Comparison of ENCODE assay signal across 8 cellular contexts in the genomic region with DNA sequence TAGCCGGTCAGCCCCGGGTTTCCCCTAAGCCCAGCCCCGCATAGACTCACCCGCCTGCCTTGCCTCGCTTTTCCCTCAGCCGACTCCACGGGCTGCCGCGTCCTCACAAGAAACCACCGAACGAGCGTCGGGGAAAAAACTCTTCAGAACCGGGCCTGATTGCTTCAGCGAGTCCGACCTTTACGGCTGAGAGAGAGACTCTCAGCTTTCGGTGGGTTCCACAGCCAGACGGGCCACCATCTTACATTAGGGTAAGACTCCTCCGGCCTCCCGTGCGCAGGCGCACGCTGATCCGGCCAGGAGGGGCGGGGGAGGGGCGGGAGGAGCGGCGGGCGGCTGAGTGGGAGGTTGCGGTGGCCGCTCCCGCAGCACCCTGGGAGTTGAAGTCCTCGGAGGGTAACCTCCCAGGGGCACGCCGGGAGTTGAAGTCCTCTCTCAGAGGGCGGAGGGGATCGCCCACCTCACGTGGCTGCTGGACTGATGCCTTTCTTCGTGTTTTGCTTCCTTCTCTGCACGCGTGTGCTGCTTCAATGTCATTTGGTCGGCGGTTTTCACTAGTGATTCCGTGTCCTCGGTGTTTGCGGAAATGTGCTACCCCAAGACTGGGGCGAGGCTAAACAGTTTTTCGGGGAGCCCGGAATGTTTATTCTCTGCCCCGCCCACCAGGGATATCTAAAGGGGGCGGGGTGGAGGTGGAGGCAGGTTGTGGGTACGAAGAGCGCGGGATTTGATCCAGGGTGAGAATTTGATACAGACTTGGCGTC. TPM values are rescaled to one million over a fixed set of nuclear protein-coding genes. Genes with fewer than 3 reads are reported as not detected.
A peak's percentile ranks its signal among the peaks of the same experiment; 100 is the strongest.
DNase-seq lines count a peak whose midpoint lies in the region; ATAC-seq, FAIRE-seq and TF ChIP-seq lines count a peak whose summit lies in the region.

A gene with protein sequence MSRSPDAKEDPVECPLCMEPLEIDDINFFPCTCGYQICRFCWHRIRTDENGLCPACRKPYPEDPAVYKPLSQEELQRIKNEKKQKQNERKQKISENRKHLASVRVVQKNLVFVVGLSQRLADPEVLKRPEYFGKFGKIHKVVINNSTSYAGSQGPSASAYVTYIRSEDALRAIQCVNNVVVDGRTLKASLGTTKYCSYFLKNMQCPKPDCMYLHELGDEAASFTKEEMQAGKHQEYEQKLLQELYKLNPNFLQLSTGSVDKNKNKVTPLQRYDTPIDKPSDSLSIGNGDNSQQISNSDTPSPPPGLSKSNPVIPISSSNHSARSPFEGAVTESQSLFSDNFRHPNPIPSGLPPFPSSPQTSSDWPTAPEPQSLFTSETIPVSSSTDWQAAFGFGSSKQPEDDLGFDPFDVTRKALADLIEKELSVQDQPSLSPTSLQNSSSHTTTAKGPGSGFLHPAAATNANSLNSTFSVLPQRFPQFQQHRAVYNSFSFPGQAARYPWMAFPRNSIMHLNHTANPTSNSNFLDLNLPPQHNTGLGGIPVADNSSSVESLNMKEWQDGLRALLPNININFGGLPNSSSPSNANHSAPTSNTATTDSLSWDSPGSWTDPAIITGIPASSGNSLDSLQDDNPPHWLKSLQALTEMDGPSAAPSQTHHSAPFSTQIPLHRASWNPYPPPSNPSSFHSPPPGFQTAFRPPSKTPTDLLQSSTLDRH (minus strand): TSS at position 264 of the 764 bp plus-strand sequence. CDS start 71,771 bp downstream, outside the sequence.

- no peaks in the 10 kb centered on the region for H3K27me3 ChIP-seq in ovary
- H3K27me3 ChIP-seq in thymus (ENCODE audit: control insufficient read depth, insufficient read depth): no peaks in the 10 kb centered on the region

- ATAC-seq in HG02763 (IDR thresholded peaks at IDR 0.05; ENCODE audit: unreplicated experiment) (peak; percentile 96), Right ventricle myocardium inferior (peak; percentile 99)
- ATAC-seq in activated naive CD8-positive, alpha-beta T cell treated with anti-CD3 and anti-CD28 coated beads, Interleukin-2, amount 10 ng/mL, durations not matched to agents 7 days and 5 days (ENCODE audit: low read depth): peak; percentile 94

- H3K4me1 ChIP-seq in ovary (ENCODE audit: insufficient read depth) (peaks cover 4% of the 10 kb centered on the region), thymus (ENCODE audit: control insufficient read depth, insufficient read depth, low read length) (peaks cover 6% of the 10 kb centered on the region)

- no peak for TF ChIP-seq EP300 in ovary (IDR thresholded peaks at IDR 0.05)

- FAIRE-seq in GM12891 (lab: Jason Lieb, UNC): peak; percentile 95

- POLR2A ChIA-PET in activated naive CD8-positive, alpha-beta T cell treated with anti-CD3 and anti-CD28 coated beads, Interleukin-2, amount 10 ng/mL, durations not matched to agents 7 days and 5 days (lab: Charles Lee): interaction anchor here (1.3 kb wide), 1 partner anchor 48 kb away, joined by 4 read pairs; no protein-coding TSS in a partner anchor

- H3K27me3 Mint-ChIP-seq in activated naive CD8-positive, alpha-beta T cell treated with anti-CD3 and anti-CD28 coated beads, Interleukin-2, amount 10 ng/mL, durations not matched to agents 7 days and 5 days: no peaks in the 10 kb centered on the region

- peak; percentile 89 for TF ChIP-seq POLR2A in GM12891 (IDR thresholded peaks at IDR 0.05; ENCODE audit: low read depth, low read length)
- peak; percentile 61 for TF ChIP-seq POLR2A in ovary (IDR thresholded peaks at IDR 0.05)

- H3K9me3 Mint-ChIP-seq in activated naive CD8-positive, alpha-beta T cell treated with anti-CD3 and anti-CD28 coated beads, Interleukin-2, amount 10 ng/mL, durations not matched to agents 7 days and 5 days: no peaks in the 10 kb centered on the region

- H3K9me3 ChIP-seq in ovary: no peaks in the 10 kb centered on the region
- no peaks in the 10 kb centered on the region for H3K9me3 ChIP-seq in thymus (ENCODE audit: control insufficient read depth)

- peak; percentile 79 for DNase-seq in GM12891 (ENCODE audit: insufficient read length, low spot score)
- DNase-seq in NCI-H128 (lab: John Stamatoyannopoulos, UW; ENCODE audit: unreplicated experiment): peak; percentile 88
- peak; percentile 95 for DNase-seq in SKM-1 treated with dmso at 0.1 percent for 144 hours (lab: John Stamatoyannopoulos, UW; ENCODE audit: unreplicated experiment)
- DNase-seq in activated naive CD8-positive, alpha-beta T cell treated with anti-CD3 and anti-CD28 coated beads, Interleukin-2, amount 10 ng/mL, durations not matched to agents 7 days and 5 days: peak; percentile 91
- DNase-seq in Right ventricle myocardium inferior (ENCODE audit: missing footprints): peak; percentile 97
- DNase-seq in ovary: peak; percentile 95 to 98 (median 95)

- intact Hi-C loops in Right ventricle myocardium inferior (cut with DNase I): loop anchor here (1.0 to 2.0 kb wide), 2 partner anchors 47 to 229 kb away; a partner anchor contains a TSS
- intact Hi-C loops in ovary (cut with DNase I): loop anchor here in 1 of 4 donors (5.0 kb wide), 1 partner anchor 233 kb away; no protein-coding TSS in a partner anchor

- H3K27ac Mint-ChIP-seq in activated naive CD8-positive, alpha-beta T cell treated with anti-CD3 and anti-CD28 coated beads, Interleukin-2, amount 10 ng/mL, durations not matched to agents 7 days and 5 days: no peak within 1 kb of the TSS

- TF ChIP-seq CTCF in ovary (IDR thresholded peaks at IDR 0.05): no peak

- WGBS in ovary, 3 donors: 0 to 1% (median 0%) methylated on average over 47 to 56 of the region's 56 CpGs
- WGBS in thymus: under 1% methylated on average over 56 of the region's 56 CpGs

- peaks cover 1% of the 10 kb centered on the region for H3K36me3 Mint-ChIP-seq in activated naive CD8-positive, alpha-beta T cell treated with anti-CD3 and anti-CD28 coated beads, Interleukin-2, amount 10 ng/mL, durations not matched to agents 7 days and 5 days

- H3K4me1 Mint-ChIP-seq in activated naive CD8-positive, alpha-beta T cell treated with anti-CD3 and anti-CD28 coated beads, Interleukin-2, amount 10 ng/mL, durations not matched to agents 7 days and 5 days: peaks cover 12% of the 10 kb centered on the region

- H3K27ac ChIP-seq in ovary (peak within 1 kb of the TSS; percentile 72 to 90), thymus (ENCODE audit: low read depth) (peak within 1 kb of the TSS; percentile 98)

- H3K36me3 ChIP-seq in ovary: no peaks in the 10 kb centered on the region
- no peaks in the 10 kb centered on the region for H3K36me3 ChIP-seq in thymus (ENCODE audit: control insufficient read depth, insufficient read depth)

- no peak within 1 kb of the TSS for H3K4me3 Mint-ChIP-seq in activated naive CD8-positive, alpha-beta T cell treated with anti-CD3 and anti-CD28 coated beads, Interleukin-2, amount 10 ng/mL, durations not matched to agents 7 days and 5 days

- H3K4me3 ChIP-seq in ovary (peak within 1 kb of the TSS; percentile 84), thymus (ENCODE audit: low read length) (peak within 1 kb of the TSS; percentile 97)

TF ChIP-seq in GM12891, 5 proteins besides CTCF, POLR2A, EP300 and RAD21:
- TF ChIP-seq POU2F2 (IDR thresholded peaks at IDR 0.05; ENCODE audit: low read depth, low read length) (peak; percentile 75; the same call in 1 of the 2 replicates), SPI1 (IDR thresholded peaks at IDR 0.05; ENCODE audit: low read depth, low read length) (no peak), PAX5 (IDR thresholded peaks at IDR 0.05; ENCODE audit: insufficient read depth, low read length, severe bottlenecking) (peak; percentile 94), POLR2AphosphoS5 (IDR thresholded peaks at IDR 0.05; ENCODE audit: low read depth, low read length) (peak; percentile 88), TAF1 (IDR thresholded peaks at IDR 0.05; ENCODE audit: low read depth, low read length) (peak; percentile 85)

RNA-seq across cellular contexts. Expression of the gene that starts here (rescaled TPM):
- 6.7 TPM for polyA plus RNA-seq in GM12891 (2012; ENCODE audit: low read depth, missing spikeins)
- total RNA-seq in activated naive CD8-positive, alpha-beta T cell treated with anti-CD3 and anti-CD28 coated beads, Interleukin-2, amount 10 ng/mL, durations not matched to agents 7 days and 5 days: 10 to 100 TPM; 24.4 to 25.8 TPM
- 26.6 TPM for total RNA-seq in Right ventricle myocardium inferior
- 10 to 100 TPM; 16.3 to 38.9 (median 32.9) TPM for total RNA-seq in ovary
- polyA plus RNA-seq in ovary: 10 to 100 TPM in 1 of 2 donors, 1 to 10 TPM in 1; 9.1 to 30.5 TPM
- 12.8 TPM for polyA plus RNA-seq in thymus

Comparison
In these comparisons a context has a peak if more than half of its experiments do, and no peak if none do; other contexts are left out.
1. Peak in every context shown above with its lines: DNase-seq, ATAC-seq, H3K4me3 ChIP-seq and H3K27ac ChIP-seq.